ENCODE assay signal across 8 cellular contexts in genomic region chr5:160508780-160509361, GRCh38.
DNase-seq lines count a peak whose midpoint lies in the region; ATAC-seq and TF ChIP-seq lines count a peak whose summit lies in the region.

No MANE protein-coding gene starts in this region.

- ATAC-seq in HG03196 (IDR thresholded peaks at IDR 0.05; ENCODE audit: unreplicated experiment) (peak; percentile 79), left lung (peak; percentile 96)

- intact Hi-C loops in left lung (cut with DNase I) = no loop called here

- DNase-seq in CD1c-positive myeloid dendritic cell (ENCODE audit: extremely low spot score) = peak; percentile 93
- DNase-seq in GM19238 (ENCODE audit: insufficient read length, low spot score) = peak; percentile 61
- peak; percentile 86 for DNase-seq in NCI-H345 treated with DMSO at 0.1 percent for 48 hours (lab: John Stamatoyannopoulos, UW; ENCODE audit: unreplicated experiment)
- DNase-seq in activated CD4-positive, alpha-beta T cell treated with anti-CD3 and anti-CD28 coated beads for 1 hour = peak; percentile 22
- DNase-seq in choroid plexus epithelial cell (ENCODE audit: low read depth) = peak; percentile 92
- no peak for DNase-seq in left lung
- DNase-seq in stimulated activated CD8-positive, alpha-beta memory T cell treated with anti-CD3 and anti-CD28 coated beads, Interleukin-12 subunit alpha, Interleukin-12 subunit beta, amount 100 ng/mL, for 1 hour (ENCODE audit: low read depth) = peak; percentile 47

- no peaks in the 10 kb centered on the region for H3K36me3 ChIP-seq in left lung

- H3K4me3 ChIP-seq in choroid plexus epithelial cell (ENCODE audit: low read depth, low read length) = no peak overlapping the region
- no peak overlapping the region for H3K4me3 ChIP-seq in left lung

- H3K27me3 ChIP-seq in left lung = no peaks in the 10 kb centered on the region

- TF ChIP-seq CTCF in choroid plexus epithelial cell (conservative IDR thresholded peaks at IDR 0.05; ENCODE audit: low read depth, low read length) = peak; percentile 88
- peak; percentile 64 to 82 for TF ChIP-seq CTCF in left lung (IDR thresholded peaks at IDR 0.05)

- no peak overlapping the region for H3K27ac ChIP-seq in left lung

- no peaks in the 10 kb centered on the region for H3K9me3 ChIP-seq in left lung

- H3K4me1 ChIP-seq in left lung = peaks cover 0 to 18% of the 10 kb centered on the region in 2 donors

Comparison
In these comparisons a context has a peak if more than half of its experiments do, and no peak if none do; other contexts are left out.
1. DNase-seq: peak in CD1c-positive myeloid dendritic cell (single experiment), GM19238 (single experiment), NCI-H345 treated with DMSO at 0.1 percent for 48 hours (single experiment), activated CD4-positive, alpha-beta T cell treated with anti-CD3 and anti-CD28 coated beads for 1 hour (single experiment), choroid plexus epithelial cell (single experiment) and stimulated activated CD8-positive, alpha-beta memory T cell treated with anti-CD3 and anti-CD28 coated beads, Interleukin-12 subunit alpha, Interleukin-12 subunit beta, amount 100 ng/mL, for 1 hour (single experiment); none in left lung (0 of 2).